ENCODE assay signal across 9 cellular contexts in genomic region chr20:16528078-16528477, GRCh38. TPM values are rescaled to one million over a fixed set of nuclear protein-coding genes. Genes with fewer than 3 reads are reported as not detected.
DNase-seq lines count a peak whose midpoint lies in the region; ATAC-seq and TF ChIP-seq lines count a peak whose summit lies in the region.
"Had no signal": no experiment of that assay in that cellular context is flagged by ENCODE, and none has a peak within 500 bp of the region (broad histone marks: within the 10 kb centered on the region; RNA-seq: fewer than 3 reads in every experiment).

No MANE protein-coding gene starts in this region.

- peak overlapping the region; percentile 75 for H3K4me2 ChIP-seq in osteoblast (ENCODE audit: insufficient read depth, low read length)

- H3K4me1 ChIP-seq in colonic mucosa (no peaks in the 10 kb centered on the region), osteoblast (ENCODE audit: insufficient read depth, low read length) (peaks cover 30% of the 10 kb centered on the region)

- no peaks in the 10 kb centered on the region for H4K20me1 ChIP-seq in osteoblast (ENCODE audit: insufficient read depth, low read length)

- H3K9me3 ChIP-seq in colonic mucosa (no peaks in the 10 kb centered on the region), osteoblast (ENCODE audit: low read depth, low read length) (no peaks in the 10 kb centered on the region)

- no peaks in the 10 kb centered on the region for H3K36me3 ChIP-seq in colonic mucosa
- no peaks in the 10 kb centered on the region for H3K36me3 ChIP-seq in osteoblast (ENCODE audit: insufficient read depth, low read length)

- H3K27ac ChIP-seq in colonic mucosa (peak overlapping the region; percentile 74), osteoblast (ENCODE audit: low read depth, low read length) (peak overlapping the region; percentile 86)

- peak; percentile 95 for DNase-seq in DMS53 treated with DMSO at 0.1 percent for 48 hours (lab: John Stamatoyannopoulos, UW; ENCODE audit: unreplicated experiment)
- DNase-seq in NCI-H2196 treated with DMSO at 0.1 percent for 48 hours (lab: John Stamatoyannopoulos, UW; ENCODE audit: unreplicated experiment) = peak; percentile 65
- peak; percentile 85 for DNase-seq in colonic mucosa
- peak; percentile 72 for DNase-seq in osteoblast (ENCODE audit: insufficient read length, low spot score, missing footprints)
- DNase-seq in T-cell = no peak

- H3K9me3 Mint-ChIP-seq in T-cell = peaks cover 0 to 6% (median 4%) of the 10 kb centered on the region in 3 donors
- H3K9me3 Mint-ChIP-seq: natural killer cell treated with Interleukin-12 subunit alpha and Interleukin-12 subunit beta and Interleukin-15 and Interleukin-18, amount 100 ng/mL, for 72 hours had no signal

- H3K36me3 Mint-ChIP-seq in T-cell = peaks cover 40% of the 10 kb centered on the region

- POLR2A ChIA-PET in T-cell (lab: Charles Lee) = no interaction called here

- H3K4me3 ChIP-seq in colonic mucosa = no peak overlapping the region
- H3K4me3 ChIP-seq in osteoblast (ENCODE audit: insufficient read depth, low read length) = peak overlapping the region; percentile 23

- H3K9ac ChIP-seq in colonic mucosa (ENCODE audit: low read depth in 2 of 2, low read length in 2 of 2) = peak overlapping the region in 1 of 2 donors; percentile 9

- H3K27me3 ChIP-seq in colonic mucosa = no peaks in the 10 kb centered on the region
- no peaks in the 10 kb centered on the region for H3K27me3 ChIP-seq in osteoblast (ENCODE audit: insufficient read depth, low read length)

- CTCF ChIA-PET in T-cell (lab: Charles Lee) = interaction anchor here in 1 of 2 donors (1.4 kb wide), 1 partner anchor 12 kb away, joined by 3 read pairs; no protein-coding TSS in a partner anchor

- H2AFZ ChIP-seq in osteoblast (ENCODE audit: low read length) = no peak overlapping the region

- no peak for ATAC-seq in T-cell (replicated peaks in 1 of 4)
- no peak for ATAC-seq in GM21825 (IDR thresholded peaks at IDR 0.05; ENCODE audit: unreplicated experiment)
- ATAC-seq in HG03521 (IDR thresholded peaks at IDR 0.05; ENCODE audit: unreplicated experiment) = no peak
- no peak for ATAC-seq in GM21717 (IDR thresholded peaks at IDR 0.05; ENCODE audit: unreplicated experiment)
- ATAC-seq: natural killer cell treated with Interleukin-12 subunit alpha and Interleukin-12 subunit beta and Interleukin-15 and Interleukin-18, amount 100 ng/mL, for 72 hours had no signal

- no peak overlapping the region for H3K4me3 Mint-ChIP-seq in T-cell
- H3K4me3 Mint-ChIP-seq: natural killer cell treated with Interleukin-12 subunit alpha and Interleukin-12 subunit beta and Interleukin-15 and Interleukin-18, amount 100 ng/mL, for 72 hours had no signal

- no peaks in the 10 kb centered on the region for H3K27me3 Mint-ChIP-seq in T-cell
- H3K27me3 Mint-ChIP-seq: natural killer cell treated with Interleukin-12 subunit alpha and Interleukin-12 subunit beta and Interleukin-15 and Interleukin-18, amount 100 ng/mL, for 72 hours had no signal

- H3K79me2 ChIP-seq in osteoblast (ENCODE audit: insufficient read depth, low read length) = peaks cover 4% of the 10 kb centered on the region

- TF ChIP-seq CTCF in colonic mucosa (IDR thresholded peaks at IDR 0.05) (no peak), osteoblast (IDR thresholded peaks at IDR 0.05; ENCODE audit: extremely low read depth, low read depth, low read length) (no peak)

- no peaks in the 10 kb centered on the region for H3K4me1 Mint-ChIP-seq in T-cell

- no peak overlapping the region for H3K27ac Mint-ChIP-seq in T-cell
- H3K27ac Mint-ChIP-seq: natural killer cell treated with Interleukin-12 subunit alpha and Interleukin-12 subunit beta and Interleukin-15 and Interleukin-18, amount 100 ng/mL, for 72 hours had no signal

- intact Hi-C loops in colonic mucosa (cut with DNase I) = no loop called here

RNA-seq across cellular contexts. Expression of gene KIF16B, which starts 45.2 kb away (rescaled TPM):
- total RNA-seq in colonic mucosa (10 to 100 TPM; 41.6 to 68.7 TPM), osteoblast (9.0 and 12.1 TPM in 2 replicates), T-cell (10 to 100 TPM in 1 of 5 donors, 1 to 10 TPM in 4; 6.8 to 10.2 (median 8.7) TPM)

Comparison
In these comparisons a context has a peak if more than half of its experiments do, and no peak if none do; other contexts are left out.
1. DNase-seq: peak in DMS53 treated with DMSO at 0.1 percent for 48 hours (single experiment), NCI-H2196 treated with DMSO at 0.1 percent for 48 hours (single experiment), colonic mucosa (single experiment) and osteoblast (single experiment); none in T-cell (0 of 34).